Comparison of ENCODE assay signal across 8 cellular contexts in genomic region chr11:720642-721346, GRCh38. TPM values are rescaled to one million over a fixed set of nuclear protein-coding genes. Genes with fewer than 3 reads are reported as not detected.
DNase-seq lines count a peak whose midpoint lies in the region; ATAC-seq and TF ChIP-seq lines count a peak whose summit lies in the region.

No MANE protein-coding gene starts in this region.

- no peak for TF ChIP-seq CTCF in PC-9 (conservative IDR thresholded peaks at IDR 0.05)

- 6% methylated on average over 62 of the region's 63 CpGs for WGBS in right cardiac atrium

- no peaks in the 10 kb centered on the region for H3K9me2 ChIP-seq in PC-9 (ENCODE audit: insufficient read depth)

- POLR2A ChIA-PET in activated CD4-positive, alpha-beta T cell treated with anti-CD3 and anti-CD28 coated beads, Interleukin-2, amount 10 ng/mL, durations not matched to agents 7 days and 5 days (lab: Charles Lee): no interaction called here
- POLR2A ChIA-PET in PC-9 (lab: Charles Lee; ENCODE audit: unreplicated experiment): no interaction called here

- H3K9me3 Mint-ChIP-seq in activated CD4-positive, alpha-beta T cell treated with anti-CD3 and anti-CD28 coated beads, Interleukin-2, amount 10 ng/mL, durations not matched to agents 7 days and 5 days: no peaks in the 10 kb centered on the region

- H3K4me3 ChIP-seq in right cardiac atrium (ENCODE audit: low read length) (peak overlapping the region; percentile 5), PC-9 (no peak overlapping the region)

- no peak overlapping the region for H3K4me3 Mint-ChIP-seq in activated CD4-positive, alpha-beta T cell treated with anti-CD3 and anti-CD28 coated beads, Interleukin-2, amount 10 ng/mL, durations not matched to agents 7 days and 5 days

- peak in 1 of 2 donors; percentile 57 for ATAC-seq in right cardiac atrium

- H3K4me1 Mint-ChIP-seq in activated CD4-positive, alpha-beta T cell treated with anti-CD3 and anti-CD28 coated beads, Interleukin-2, amount 10 ng/mL, durations not matched to agents 7 days and 5 days: peaks cover 16% of the 10 kb centered on the region

- intact Hi-C loops in right cardiac atrium (cut with DNase I) (loop anchor here (5.0 to 10.0 kb wide), 3 partner anchors 56 to 166 kb away; no protein-coding TSS in a partner anchor), PC-9 (cut with micrococcal nuclease; ENCODE audit: unreplicated experiment) (loop anchor here (10.0 kb wide), 1 partner anchor 156 kb away; the partner anchor contains the start of genes LMNTD2 and RASSF7)

- H3K9me3 ChIP-seq in right cardiac atrium (ENCODE audit: control insufficient read depth, low read length): no peaks in the 10 kb centered on the region
- no peaks in the 10 kb centered on the region for H3K9me3 ChIP-seq in PC-9 (ENCODE audit: insufficient read depth, low read depth)

- H3K4me1 ChIP-seq in right cardiac atrium (ENCODE audit: control insufficient read depth, insufficient read depth, low read length) (no peaks in the 10 kb centered on the region), PC-9 (replicated peaks; ENCODE audit: insufficient read depth) (no peaks in the 10 kb centered on the region; the same call in 1 of the 2 replicates)

- no peaks in the 10 kb centered on the region; the same call in 1 of the 2 replicates for H3F3A ChIP-seq in PC-9 (ENCODE audit: insufficient read depth, low read depth)

- H3K27ac Mint-ChIP-seq in activated CD4-positive, alpha-beta T cell treated with anti-CD3 and anti-CD28 coated beads, Interleukin-2, amount 10 ng/mL, durations not matched to agents 7 days and 5 days: no peak overlapping the region

- H3K79me2 ChIP-seq in PC-9 (ENCODE audit: low read depth): peaks cover 5% of the 10 kb centered on the region; the same call in 1 of the 2 replicates

- peak; percentile 68 for DNase-seq in AG08396 (ENCODE audit: low spot score)
- peak; percentile 46 for DNase-seq in HCEC 1CT
- DNase-seq in activated CD4-positive, alpha-beta T cell treated with anti-CD3 and anti-CD28 coated beads, Interleukin-2, amount 10 ng/mL, durations not matched to agents 7 days and 5 days: peak; percentile 26
- peak; percentile 48 to 81 (median 63) for DNase-seq in right cardiac atrium
- DNase-seq in amniotic stem cell (lab: John Stamatoyannopoulos, UW): no peak
- DNase-seq in PC-9: no peak
- no peak for DNase-seq in cerebellar nuclear complex (lab: John Stamatoyannopoulos, UW)
- no peak for DNase-seq in AML-193 (lab: John Stamatoyannopoulos, UW)

- H3K27me3 ChIP-seq in right cardiac atrium (ENCODE audit: control insufficient read depth, insufficient read depth): no peaks in the 10 kb centered on the region
- no peaks in the 10 kb centered on the region for H3K27me3 ChIP-seq in PC-9 (ENCODE audit: insufficient read depth, low read depth)

- H3K36me3 Mint-ChIP-seq in activated CD4-positive, alpha-beta T cell treated with anti-CD3 and anti-CD28 coated beads, Interleukin-2, amount 10 ng/mL, durations not matched to agents 7 days and 5 days (ENCODE audit: low read depth): no peaks in the 10 kb centered on the region

- no peak overlapping the region for H2AFZ ChIP-seq in PC-9

- no peaks in the 10 kb centered on the region for H4K20me1 ChIP-seq in PC-9 (ENCODE audit: insufficient read depth)

- no peak overlapping the region for H3K27ac ChIP-seq in right cardiac atrium (ENCODE audit: low read length)
- no peak overlapping the region for H3K27ac ChIP-seq in PC-9

- H3K4me2 ChIP-seq in PC-9: no peak overlapping the region

- CTCF ChIA-PET in activated CD4-positive, alpha-beta T cell treated with anti-CD3 and anti-CD28 coated beads, Interleukin-2, amount 10 ng/mL, durations not matched to agents 7 days and 5 days (lab: Charles Lee): interaction anchor here (1.3 to 2.0 kb wide), 3 partner anchors 9 to 166 kb away, joined by 3 to 8 read pairs (median 4); no protein-coding TSS in a partner anchor
- CTCF ChIA-PET in PC-9 (lab: Charles Lee): no interaction called here

- peaks cover 29% of the 10 kb centered on the region for H3K27me3 Mint-ChIP-seq in activated CD4-positive, alpha-beta T cell treated with anti-CD3 and anti-CD28 coated beads, Interleukin-2, amount 10 ng/mL, durations not matched to agents 7 days and 5 days

- no TSS peak for BruUV-seq in PC-9 (replicated peaks; lab: Mats Ljungman, UMichigan)

- no peaks in the 10 kb centered on the region for H3K36me3 ChIP-seq in PC-9 (ENCODE audit: low read depth)

RNA-seq across cellular contexts. Expression of gene EPS8L2, which starts 14.8 kb away (rescaled TPM):
- total RNA-seq in activated CD4-positive, alpha-beta T cell treated with anti-CD3 and anti-CD28 coated beads, Interleukin-2, amount 10 ng/mL, durations not matched to agents 7 days and 5 days: 10 to 100 TPM in 1 of 2 experiments, 1 to 10 TPM in 1; 7.8 to 11.9 TPM
- total RNA-seq in right cardiac atrium: 1 to 10 TPM; 5.5 to 8.2 (median 6.3) TPM
- 3.1 TPM for polyA plus RNA-seq in right cardiac atrium
- 228 and 229 TPM in 2 replicates for total RNA-seq in PC-9 (2021)

RNA-seq across cellular contexts. Expression of gene TMEM80, which starts 25.2 kb away (rescaled TPM):
- total RNA-seq in activated CD4-positive, alpha-beta T cell treated with anti-CD3 and anti-CD28 coated beads, Interleukin-2, amount 10 ng/mL, durations not matched to agents 7 days and 5 days: 10 to 100 TPM; 39.1 to 44.7 TPM
- total RNA-seq in right cardiac atrium (10 to 100 TPM; 12.6 to 16.4 (median 14.3) TPM), PC-9 (2021) (34.0 and 36.6 TPM in 2 replicates)
- polyA plus RNA-seq in right cardiac atrium: 17.6 TPM

RNA-seq across cellular contexts. Expression of gene DEAF1, which starts 25.8 kb away (rescaled TPM):
- 10 to 100 TPM; 44.0 to 48.8 TPM for total RNA-seq in activated CD4-positive, alpha-beta T cell treated with anti-CD3 and anti-CD28 coated beads, Interleukin-2, amount 10 ng/mL, durations not matched to agents 7 days and 5 days
- total RNA-seq in right cardiac atrium: 10 to 100 TPM; 18.2 to 25.2 (median 22.6) TPM
- polyA plus RNA-seq in right cardiac atrium: 17.5 TPM
- total RNA-seq in PC-9 (2021): 36.9 and 44.4 TPM in 2 replicates

RNA-seq across cellular contexts. Expression of gene TALDO1, which starts 26.5 kb away (rescaled TPM):
- total RNA-seq in activated CD4-positive, alpha-beta T cell treated with anti-CD3 and anti-CD28 coated beads, Interleukin-2, amount 10 ng/mL, durations not matched to agents 7 days and 5 days: 100 to 1,000 TPM; 219 to 268 TPM
- 10 to 100 TPM; 84.7 to 99.9 (median 94.9) TPM for total RNA-seq in right cardiac atrium
- polyA plus RNA-seq in right cardiac atrium: 82.3 TPM
- total RNA-seq in PC-9 (2021): 434 and 446 TPM in 2 replicates

RNA-seq across cellular contexts. Expression of gene GATD1, which starts 56.5 kb away (rescaled TPM):
- total RNA-seq in activated CD4-positive, alpha-beta T cell treated with anti-CD3 and anti-CD28 coated beads, Interleukin-2, amount 10 ng/mL, durations not matched to agents 7 days and 5 days: 10 to 100 TPM; 58.2 to 62.1 TPM
- total RNA-seq in right cardiac atrium (10 to 100 TPM; 30.0 to 34.5 (median 30.8) TPM), PC-9 (2021) (52.7 and 61.9 TPM in 2 replicates)
- 26.7 TPM for polyA plus RNA-seq in right cardiac atrium

Comparison
In these comparisons a context has a peak if more than half of its experiments do, and no peak if none do; other contexts are left out.
1. DNase-seq: peak in AG08396 (single experiment), HCEC 1CT (single experiment), activated CD4-positive, alpha-beta T cell treated with anti-CD3 and anti-CD28 coated beads, Interleukin-2, amount 10 ng/mL, durations not matched to agents 7 days and 5 days (single experiment) and right cardiac atrium (3 of 3); none in amniotic stem cell (single experiment), PC-9 (0 of 2), cerebellar nuclear complex (0 of 2) and AML-193 (0 of 2).
2. RNA of gene EPS8L2, which starts 14.8 kb away (total RNA-seq): 228 to 229 TPM in PC-9; 7.8 to 11.9 TPM in activated CD4-positive, alpha-beta T cell treated with anti-CD3 and anti-CD28 coated beads, Interleukin-2, amount 10 ng/mL, durations not matched to agents 7 days and 5 days and 5.5 to 8.2 TPM in right cardiac atrium; every median in the first group is over 10 times any median in the second.